Comparison of ENCODE assay signal across 31 cellular contexts in the genomic region with DNA sequence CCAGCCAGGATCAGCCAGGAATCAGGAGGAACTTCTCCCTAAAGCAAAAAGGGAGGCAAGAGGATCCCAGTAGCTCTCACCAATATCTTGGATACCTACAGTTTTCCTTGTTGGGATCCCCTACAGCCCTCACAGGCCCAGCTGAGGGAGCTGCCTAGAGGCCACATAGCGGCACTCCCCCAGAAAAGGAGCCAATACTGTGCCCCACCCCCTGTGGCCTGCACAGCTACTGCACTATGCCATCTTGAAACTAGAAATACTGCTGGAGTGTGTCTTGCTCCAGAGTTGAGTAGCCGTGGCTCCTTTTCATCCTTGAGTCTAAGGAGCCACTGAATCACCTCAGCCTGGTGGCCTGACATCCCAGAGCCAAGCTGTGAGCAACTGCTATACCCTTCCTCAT. TPM values are rescaled to one million over a fixed set of nuclear protein-coding genes. Genes with fewer than 3 reads are reported as not detected.
"Had no signal": no experiment of that assay in that cellular context is flagged by ENCODE, and none has a peak within 500 bp of the region (broad histone marks: within the 10 kb centered on the region; RNA-seq: fewer than 3 reads in every experiment).

No MANE protein-coding gene starts in this region.

- H3K9me3 ChIP-seq: neutrophil, pancreas, psoas muscle, thyroid gland, vagina had no signal

- H3K4me3 ChIP-seq: pancreas, psoas muscle, skin epidermis, smooth muscle cell, spleen, stomach, thoracic aorta, thyroid gland, tibial nerve, upper lobe of left lung, vagina had no signal

- H3K36me3 Mint-ChIP-seq: stimulated activated naive B cell treated with anti-CD40 and anti-IgM and Interleukin-4, amounts not matched to agents 10 μg/mL and 1 μg/mL and 100 μg/mL, for 72 hours had no signal

- H3K27me3 ChIP-seq: neutrophil, pancreas, thyroid gland, tibial nerve, upper lobe of left lung, vagina had no signal

- H3K4me1 ChIP-seq: pancreas, psoas muscle, spleen, stomach, thyroid gland, tibial nerve, upper lobe of left lung, vagina had no signal

- H3K27ac Mint-ChIP-seq: naive thymus-derived CD8-positive, alpha-beta T cell; natural killer cell treated with Interleukin-12 subunit alpha and Interleukin-12 subunit beta and Interleukin-15 and Interleukin-18, amount 100 ng/mL, for 72 hours; nephron progenitor cell; progenitor cell of endocrine pancreas; stimulated activated naive B cell treated with anti-CD40 and anti-IgM and Interleukin-4, amounts not matched to agents 10 μg/mL and 1 μg/mL and 100 μg/mL, for 72 hours; stimulated activated naive CD8-positive, alpha-beta T cell treated with anti-CD3 and anti-CD28 coated beads, Interleukin-15, Interleukin-2, amounts not matched to agents 100 ng/mL and 50 ng/mL, for 24 hours had no signal

- H3K9me3 Mint-ChIP-seq: neural crest cell had no signal

- H3K36me3 ChIP-seq: neutrophil, pancreas, spleen, stomach, thoracic aorta, thyroid gland, tibial nerve, upper lobe of left lung, vagina had no signal

- FAIRE-seq: pancreas, urothelium cell line had no signal

- H3K4me2 ChIP-seq: smooth muscle cell had no signal

- DNase-seq: naive thymus-derived CD8-positive, alpha-beta T cell; nephron progenitor cell; nucleus accumbens; pancreas; psoas muscle; right cardiac atrium; spleen; stimulated activated CD4-positive, alpha-beta T cell treated with anti-CD3 and anti-CD28 coated beads, Interleukin-12 subunit alpha, Interleukin-12 subunit beta, amount 100 ng/mL, for 4 hours; stimulated activated CD4-positive, alpha-beta T cell treated with anti-CD3 and anti-CD28 coated beads, Interleukin-1b, Interleukin-23, amount 100 ng/mL, for 48 hours; stimulated activated CD4-positive, alpha-beta T cell treated with anti-CD3 and anti-CD28 coated beads, Interleukin-4, amount 100 ng/mL, for 1 hour; stimulated activated CD4-positive, alpha-beta T cell treated with anti-CD3 and anti-CD28 coated beads, Interleukin-4, amount 100 ng/mL, for 4 hours; stimulated activated CD8-positive, alpha-beta memory T cell treated with anti-CD3 and anti-CD28 coated beads, Interleukin-4, amount 100 ng/mL, for 48 hours; stimulated activated naive B cell treated with anti-CD40 and anti-IgM and Interleukin-4, amounts not matched to agents 10 μg/mL and 1 μg/mL and 100 μg/mL, for 72 hours; stimulated activated naive CD4-positive, alpha-beta T cell treated with Interleukin-2 at 50 U/mL for 16 hours; stomach; thyroid gland; trophoblast cell; upper lobe of left lung had no signal

- H3K27ac ChIP-seq: neutrophil, pancreas, psoas muscle, skin epidermis, spleen, stomach, thoracic aorta, thyroid gland, tibial nerve, upper lobe of left lung, vagina had no signal

- ATAC-seq: naive thymus-derived CD8-positive, alpha-beta T cell; natural killer cell treated with Interleukin-12 subunit alpha and Interleukin-12 subunit beta and Interleukin-15 and Interleukin-18, amount 100 ng/mL, for 72 hours; pancreas; psoas muscle; right cardiac atrium; sciatic nerve; stimulated activated naive B cell treated with anti-CD40 and anti-IgM and Interleukin-4, amounts not matched to agents 10 μg/mL and 1 μg/mL and 100 μg/mL, for 72 hours had no signal

- H3K4me1 Mint-ChIP-seq: naive thymus-derived CD8-positive, alpha-beta T cell; nephron progenitor cell; neural crest cell; stimulated activated naive B cell treated with anti-CD40 and anti-IgM and Interleukin-4, amounts not matched to agents 10 μg/mL and 1 μg/mL and 100 μg/mL, for 72 hours had no signal

- H3K4me3 Mint-ChIP-seq: naive thymus-derived CD8-positive, alpha-beta T cell; natural killer cell treated with Interleukin-12 subunit alpha and Interleukin-12 subunit beta and Interleukin-15 and Interleukin-18, amount 100 ng/mL, for 72 hours; nephron progenitor cell; neural crest cell; stimulated activated naive B cell treated with anti-CD40 and anti-IgM and Interleukin-4, amounts not matched to agents 10 μg/mL and 1 μg/mL and 100 μg/mL, for 72 hours; stimulated activated naive CD8-positive, alpha-beta T cell treated with anti-CD3 and anti-CD28 coated beads, Interleukin-15, Interleukin-2, amounts not matched to agents 100 ng/mL and 50 ng/mL, for 24 hours had no signal

RNA-seq across cellular contexts. Expression of gene TRPM6, which starts 22.3 kb away (rescaled TPM):
- total RNA-seq: naive thymus-derived CD8-positive, alpha-beta T cell; neural crest cell; osteocyte had no signal
- polyA plus RNA-seq: naive thymus-derived CD8-positive, alpha-beta T cell; smooth muscle cell had no signal
